Comparison of ENCODE assay signal across 17 cellular contexts in the genomic region with DNA sequence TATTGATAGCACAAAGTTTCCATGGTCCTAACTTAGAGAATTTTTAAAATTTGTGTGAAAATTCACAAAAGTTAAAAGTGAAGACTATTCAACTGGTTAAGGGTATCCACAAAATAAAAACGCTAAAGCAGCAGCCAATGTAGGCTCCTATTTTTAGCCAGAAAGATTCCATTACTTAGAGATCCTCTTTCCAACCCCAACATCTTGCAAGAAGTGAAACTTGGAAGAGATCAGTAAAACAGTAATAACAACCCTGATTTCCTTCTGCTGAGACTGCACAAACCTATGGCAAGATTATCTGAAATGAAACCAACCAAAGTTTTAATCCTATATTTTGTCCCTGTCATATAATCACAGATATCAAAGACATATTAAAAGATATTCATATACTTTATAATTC.
"Had no signal": no experiment of that assay in that cellular context is flagged by ENCODE, and none has a peak within 500 bp of the region (broad histone marks: within the 10 kb centered on the region; RNA-seq: fewer than 3 reads in every experiment).

No MANE protein-coding gene starts in this region.

- FAIRE-seq: small intestine had no signal

- DNase-seq: activated CD4-positive, alpha-beta T cell treated with anti-CD3 and anti-CD28 coated beads for 36 hours; activated CD8-positive, alpha-beta memory T cell treated with anti-CD3 and anti-CD28 coated beads, Interleukin-2, amount 50 U/mL, for 48 hours; activated CD8-positive, alpha-beta T cell treated with anti-CD3 and anti-CD28 coated beads for 36 hours; central memory CD4-positive, alpha-beta T cell; cortex of kidney; effector CD8-positive, alpha-beta T cell; immature natural killer cell; left colon; mesenchymal stem cell; nephron progenitor cell; small intestine; T-cell; T1000; transverse colon had no signal

- H3K27ac ChIP-seq: epithelial cell of prostate, SK-N-MC, transverse colon, VCaP had no signal

- ATAC-seq: activated CD4-positive, alpha-beta T cell treated with anti-CD3 and anti-CD28 coated beads for 36 hours; activated CD8-positive, alpha-beta T cell treated with anti-CD3 and anti-CD28 coated beads for 36 hours; left colon; T-cell had no signal

- H3K4me3 ChIP-seq: SK-N-MC, transverse colon had no signal

- H3K27me3 ChIP-seq: transverse colon had no signal

- H3K9me3 ChIP-seq: transverse colon had no signal

- H3K36me3 ChIP-seq: transverse colon had no signal
